In genomic region chr4:154595807-154596206, GRCh38 we compare ENCODE assay signal across 34 cellular contexts. TPM values are rescaled to one million over a fixed set of nuclear protein-coding genes. Genes with fewer than 3 reads are reported as not detected.
DNase-seq lines count a peak whose midpoint lies in the region; ATAC-seq and TF ChIP-seq lines count a peak whose summit lies in the region.
"Had no signal": no experiment of that assay in that cellular context is flagged by ENCODE, and none has a peak within 500 bp of the region (broad histone marks: within the 10 kb centered on the region; RNA-seq: fewer than 3 reads in every experiment).

No MANE protein-coding gene starts in this region.

- in situ Hi-C loops in transverse colon (cut with MboI; ENCODE audit: low pct_ligation_motif_present in 1 of 4, low pct_unique_long_range_greater_than_20kb in 1 of 4, low sequenced_read_pairs in 3 of 4), result no loop called here

- POLR2A ChIA-PET in HEK293 (lab: Yijun Ruan, JAX) (no interaction called here), WTC11 (lab: Charles Lee) (interaction anchor here (0.7 kb wide), 1 partner anchor 14 kb away, joined by 6 read pairs; no protein-coding TSS in a partner anchor)

- H3K27ac Mint-ChIP-seq in WTC11, result no peak overlapping the region
- H3K27ac Mint-ChIP-seq in activated T-cell treated with anti-CD3 and anti-CD28 coated beads, Interleukin-2, amount 50 U/mL, for 24 hours, result no peak overlapping the region
- H3K27ac Mint-ChIP-seq: activated naive CD8-positive, alpha-beta T cell treated with anti-CD3 and anti-CD28 coated beads for 36 hours; IgD-negative memory B cell had no signal

- H3K9me3 Mint-ChIP-seq in WTC11, result no peaks in the 10 kb centered on the region
- no peaks in the 10 kb centered on the region for H3K9me3 Mint-ChIP-seq in activated T-cell treated with anti-CD3 and anti-CD28 coated beads, Interleukin-2, amount 50 U/mL, for 24 hours
- H3K9me3 Mint-ChIP-seq: activated naive CD8-positive, alpha-beta T cell treated with anti-CD3 and anti-CD28 coated beads for 36 hours had no signal

- H3K36me3 ChIP-seq in HEK293 (ENCODE audit: control insufficient read depth in 2 of 2, insufficient read depth in 1 of 2, low read length in 2 of 2) (no peaks in the 10 kb centered on the region), mesenchymal stem cell (ENCODE audit: control insufficient read depth in 1 of 2, insufficient read depth in 2 of 2, low read depth in 1 of 2, low read length in 2 of 2) (no peaks in the 10 kb centered on the region), mucosa of descending colon (ENCODE audit: low read depth) (no peaks in the 10 kb centered on the region), transverse colon (no peaks in the 10 kb centered on the region)
- H3K36me3 ChIP-seq: BLaER1, heart right ventricle, pancreas, suprapubic skin had no signal

- H2BK15ac ChIP-seq in mesenchymal stem cell (ENCODE audit: low read depth, poor library complexity, severe bottlenecking), result no peak overlapping the region

- no peak overlapping the region for H3K4me3 Mint-ChIP-seq in WTC11
- no peak overlapping the region for H3K4me3 Mint-ChIP-seq in activated T-cell treated with anti-CD3 and anti-CD28 coated beads, Interleukin-2, amount 50 U/mL, for 24 hours
- H3K4me3 Mint-ChIP-seq: activated naive CD8-positive, alpha-beta T cell treated with anti-CD3 and anti-CD28 coated beads for 36 hours; IgD-negative memory B cell had no signal

- H3K27me3 ChIP-seq in mesenchymal stem cell (ENCODE audit: control insufficient read depth in 1 of 2, insufficient read depth in 1 of 2, low read length in 2 of 2) (peaks cover 0 to under 1% of the 10 kb centered on the region in 2 experiments), transverse colon (no peaks in the 10 kb centered on the region)
- H3K27me3 ChIP-seq: BLaER1, suprapubic skin had no signal

- ATAC-seq in WTC11 (no peak), mucosa of descending colon (no peak)
- ATAC-seq: heart right ventricle, pancreas had no signal

- no peak overlapping the region for H2AK5ac ChIP-seq in mesenchymal stem cell (ENCODE audit: low read length, severe bottlenecking)

- TF ChIP-seq POLR2A in transverse colon (IDR thresholded peaks at IDR 0.05), result no peak

- no peak overlapping the region for H3K27ac ChIP-seq in HEK293 (ENCODE audit: extremely low read depth, low read depth, low read length)
- no peak overlapping the region for H3K27ac ChIP-seq in mesenchymal stem cell (ENCODE audit: low read length, poor library complexity, severe bottlenecking)
- no peak overlapping the region for H3K27ac ChIP-seq in transverse colon
- H3K27ac ChIP-seq: BLaER1, heart right ventricle, pancreas, PC-9, suprapubic skin had no signal

- H2BK120ac ChIP-seq in mesenchymal stem cell (ENCODE audit: low read depth, low read length), result no peak overlapping the region

- H4K8ac ChIP-seq in mesenchymal stem cell (ENCODE audit: low read length), result no peak overlapping the region

- H2BK12ac ChIP-seq in mesenchymal stem cell (ENCODE audit: low read length in 2 of 2), result no peak overlapping the region

- no peaks in the 10 kb centered on the region for H3K36me3 Mint-ChIP-seq in WTC11
- H3K36me3 Mint-ChIP-seq in activated T-cell treated with anti-CD3 and anti-CD28 coated beads, Interleukin-2, amount 50 U/mL, for 24 hours (ENCODE audit: low read depth), result no peaks in the 10 kb centered on the region
- H3K36me3 Mint-ChIP-seq: activated naive CD8-positive, alpha-beta T cell treated with anti-CD3 and anti-CD28 coated beads for 36 hours; IgD-negative memory B cell had no signal

- H3K18ac ChIP-seq in mesenchymal stem cell (ENCODE audit: low read depth in 1 of 2, low read length in 2 of 2), result no peak overlapping the region

- no peak for DNase-seq in WTC11 (ENCODE audit: low spot score)
- DNase-seq in fibroblast of villous mesenchyme (ENCODE audit: low read depth), result peak; percentile 44
- peak; percentile 3 for DNase-seq in mesenchymal stem cell
- no peak for DNase-seq in mucosa of descending colon
- DNase-seq in transverse colon, result no peak
- DNase-seq in hippocampal formation (lab: John Stamatoyannopoulos, UW), result no peak
- no peak for DNase-seq in activated T-cell treated with anti-CD3 and anti-CD28 coated beads, Interleukin-2, amount 50 U/mL, for 24 hours
- DNase-seq: activated CD4-positive, alpha-beta T cell treated with anti-CD3 and anti-CD28 coated beads for 48 hours; activated effector memory CD4-positive, alpha-beta T cell treated with anti-CD3 and anti-CD28 coated beads, Interleukin-2, amount 50 U/mL, for 16 hours; activated naive CD8-positive, alpha-beta T cell treated with anti-CD3 and anti-CD28 coated beads for 36 hours; aorta; cortex of kidney; DMS153; effector memory CD4-positive, alpha-beta T cell; erythroblast; foreskin melanocyte; heart right ventricle; NCI-H1048; NCI-H2171; NCI-H524; pancreas; retina; Right ventricle myocardium superior; small intestine; stimulated activated naive CD4-positive, alpha-beta T cell; T-helper 9 cell had no signal

- no peak overlapping the region for H2BK5ac ChIP-seq in mesenchymal stem cell (ENCODE audit: low read depth, low read length, poor library complexity, severe bottlenecking)

- no peaks in the 10 kb centered on the region for H3K27me3 Mint-ChIP-seq in WTC11 (ENCODE audit: low read depth)
- peaks cover 20% of the 10 kb centered on the region for H3K27me3 Mint-ChIP-seq in activated T-cell treated with anti-CD3 and anti-CD28 coated beads, Interleukin-2, amount 50 U/mL, for 24 hours
- H3K27me3 Mint-ChIP-seq: IgD-negative memory B cell had no signal

- H3K4me1 Mint-ChIP-seq in WTC11, result no peaks in the 10 kb centered on the region; the same call in 1 of the 2 replicates
- H3K4me1 Mint-ChIP-seq in activated T-cell treated with anti-CD3 and anti-CD28 coated beads, Interleukin-2, amount 50 U/mL, for 24 hours (ENCODE audit: low read depth), result peaks cover under 1% of the 10 kb centered on the region
- H3K4me1 Mint-ChIP-seq: activated naive CD8-positive, alpha-beta T cell treated with anti-CD3 and anti-CD28 coated beads for 36 hours; IgD-negative memory B cell had no signal

- H3K4ac ChIP-seq in mesenchymal stem cell (ENCODE audit: low read depth in 1 of 2, low read length in 2 of 2), result no peak overlapping the region

- H3K4me3 ChIP-seq in HEK293 (ENCODE audit: low read depth, low read length), result no peak overlapping the region
- H3K4me3 ChIP-seq in fibroblast of villous mesenchyme (ENCODE audit: low read depth, low read length), result no peak overlapping the region
- H3K4me3 ChIP-seq in mesenchymal stem cell (ENCODE audit: insufficient read depth in 1 of 2, low read depth in 1 of 2, low read length in 2 of 2), result no peak overlapping the region
- H3K4me3 ChIP-seq in mucosa of descending colon, result no peak overlapping the region
- no peak overlapping the region for H3K4me3 ChIP-seq in transverse colon
- H3K4me3 ChIP-seq: BLaER1, heart right ventricle, pancreas, PC-9, suprapubic skin had no signal

- H3K4me2 ChIP-seq in mesenchymal stem cell (ENCODE audit: low read length, poor library complexity, severe bottlenecking), result no peak overlapping the region
- H3K4me2 ChIP-seq: BLaER1, PC-9 had no signal

- H4K91ac ChIP-seq in mesenchymal stem cell (ENCODE audit: low read length), result no peak overlapping the region

- TF ChIP-seq EP300 in transverse colon (IDR thresholded peaks at IDR 0.05; ENCODE audit: low read depth), result no peak

- no peak overlapping the region for H3K23ac ChIP-seq in mesenchymal stem cell (ENCODE audit: low read length in 2 of 2)

- no peaks in the 10 kb centered on the region for H3K9me3 ChIP-seq in HEK293 (ENCODE audit: control insufficient read depth, insufficient read depth, low read depth, low read length)
- no peaks in the 10 kb centered on the region for H3K9me3 ChIP-seq in mesenchymal stem cell (ENCODE audit: control insufficient read depth, low read length)
- no peaks in the 10 kb centered on the region for H3K9me3 ChIP-seq in mucosa of descending colon
- H3K9me3 ChIP-seq in transverse colon, result no peaks in the 10 kb centered on the region
- H3K9me3 ChIP-seq: BLaER1, heart right ventricle, pancreas, suprapubic skin had no signal

- intact Hi-C loops in mucosa of descending colon (cut with DNase I, micrococcal nuclease), result no loop called here
- intact Hi-C loops in transverse colon (cut with DNase I; ENCODE audit: low total_unique reads), result no loop called here

- CTCF ChIA-PET in HEK293 (lab: Yijun Ruan, JAX), result interaction anchor here (0.8 to 1.9 kb wide), 3 partner anchors 23 to 42 kb away, joined by 3 to 7 read pairs (median 7); no protein-coding TSS in a partner anchor
- CTCF ChIA-PET in WTC11 (lab: Charles Lee), result interaction anchor here (0.6 to 3.2 kb wide), 3 partner anchors 10 to 23 kb away, joined by 3 to 16 read pairs (median 4); no protein-coding TSS in a partner anchor

- TF ChIP-seq CTCF in HEK293 (tag by site-specific recombination; IDR thresholded peaks at IDR 0.05) (no peak), WTC11 (IDR thresholded peaks at IDR 0.05) (no peak), fibroblast of villous mesenchyme (IDR thresholded peaks at IDR 0.05; ENCODE audit: insufficient read depth, low read depth, low read length) (no peak), mucosa of descending colon (IDR thresholded peaks at IDR 0.05) (no peak), transverse colon (IDR thresholded peaks at IDR 0.05) (no peak)

- H3K79me1 ChIP-seq in mesenchymal stem cell (replicated peaks; ENCODE audit: low read length, poor library complexity, severe bottlenecking), result no peaks in the 10 kb centered on the region

- H3K9ac ChIP-seq in mesenchymal stem cell (ENCODE audit: low read length), result no peak overlapping the region
- H3K9ac ChIP-seq: BLaER1 had no signal

- H3K4me1 ChIP-seq in HEK293 (ENCODE audit: control insufficient read depth, insufficient read depth, low read length) (no peaks in the 10 kb centered on the region), mesenchymal stem cell (ENCODE audit: control insufficient read depth, insufficient read depth, low read depth, low read length) (peaks cover 1% of the 10 kb centered on the region), mucosa of descending colon (ENCODE audit: low read depth) (peaks cover 2% of the 10 kb centered on the region), transverse colon (peaks cover 0 to 5% (median 0%) of the 10 kb centered on the region in 4 donors)
- H3K4me1 ChIP-seq: BLaER1, heart right ventricle, pancreas, suprapubic skin had no signal

- H3K14ac ChIP-seq in mesenchymal stem cell (ENCODE audit: low read length in 2 of 2), result no peak overlapping the region

- no peak overlapping the region for H2AFZ ChIP-seq in mesenchymal stem cell (ENCODE audit: low read depth, low read length)
- H2AFZ ChIP-seq: PC-9 had no signal

RNA-seq across cellular contexts. Expression of gene FGA, which starts 5.3 kb away (rescaled TPM):
- total RNA-seq in WTC11 (2021) (3.2 to 5.9 TPM (median 3.4 TPM) in 3 replicates), fibroblast of villous mesenchyme (not detected in 2 replicates), mucosa of descending colon (under 1 TPM in 1 of 3 donors, not detected in 2; 0.84 TPM), transverse colon (not detected)
- not detected for polyA plus RNA-seq in mesenchymal stem cell (2013, experiment 1 of 2)
- polyA plus RNA-seq in mesenchymal stem cell (2013, experiment 2 of 2), result not detected
- total RNA-seq: activated naive CD8-positive, alpha-beta T cell treated with anti-CD3 and anti-CD28 coated beads for 36 hours; aorta; cardiac septum; G401; PC-9 had no signal
- polyA plus RNA-seq: IgD-negative memory B cell, neural cell had no signal

RNA-seq across cellular contexts. Expression of gene FGG, which starts 16.6 kb away (rescaled TPM):
- 2.3 to 3.0 TPM (median 2.4 TPM) in 3 replicates for total RNA-seq in WTC11 (2021)
- total RNA-seq in fibroblast of villous mesenchyme, result not detected in 2 replicates
- not detected for polyA plus RNA-seq in mesenchymal stem cell (2013, experiment 1 of 2)
- not detected for polyA plus RNA-seq in mesenchymal stem cell (2013, experiment 2 of 2)
- total RNA-seq in mucosa of descending colon, result under 1 TPM in 1 of 3 donors, not detected in 2; 0.69 TPM
- not detected for total RNA-seq in transverse colon
- total RNA-seq: activated naive CD8-positive, alpha-beta T cell treated with anti-CD3 and anti-CD28 coated beads for 36 hours; cardiac septum; G401; PC-9; Right ventricle myocardium superior had no signal
- polyA plus RNA-seq: heart right ventricle, IgD-negative memory B cell, neural cell had no signal

RNA-seq across cellular contexts. Expression of gene FGB, which starts 33.0 kb away (rescaled TPM):
- total RNA-seq in WTC11 (2021), result 2.0 to 3.5 TPM (median 2.3 TPM) in 3 replicates
- not detected in 2 replicates for total RNA-seq in fibroblast of villous mesenchyme
- not detected for polyA plus RNA-seq in mesenchymal stem cell (2013, experiment 1 of 2)
- not detected for polyA plus RNA-seq in mesenchymal stem cell (2013, experiment 2 of 2)
- total RNA-seq in mucosa of descending colon, result 1 to 10 TPM in 1 of 3 donors, under 1 TPM in 1, not detected in 1; 0.63 to 1.0 TPM
- not detected for total RNA-seq in transverse colon
- total RNA-seq: activated naive CD8-positive, alpha-beta T cell treated with anti-CD3 and anti-CD28 coated beads for 36 hours; aorta; cardiac septum; G401; PC-9 had no signal
- polyA plus RNA-seq: heart right ventricle, IgD-negative memory B cell, neural cell had no signal

RNA-seq across cellular contexts. Expression of gene PLRG1, which starts 45.6 kb away (rescaled TPM):
- total RNA-seq in WTC11 (2021), result 76.3 to 84.8 TPM (median 78.3 TPM) in 3 replicates
- 64.4 and 82.0 TPM in 2 replicates for total RNA-seq in fibroblast of villous mesenchyme
- polyA plus RNA-seq in mesenchymal stem cell (2013, experiment 1 of 2), result 74.0 TPM
- 76.4 TPM for polyA plus RNA-seq in mesenchymal stem cell (2013, experiment 2 of 2)
- total RNA-seq in mucosa of descending colon, result 10 to 100 TPM; 58.1 to 69.4 (median 63.1) TPM
- total RNA-seq in transverse colon, result 10 to 100 TPM; 22.5 to 48.2 (median 42.9) TPM

Comparison
In these comparisons a context has a peak if more than half of its experiments do, and no peak if none do; other contexts are left out.
1. DNase-seq: peak in fibroblast of villous mesenchyme (single experiment) and mesenchymal stem cell (single experiment); none in WTC11 (single experiment), mucosa of descending colon (0 of 3), transverse colon (single experiment), hippocampal formation (0 of 2) and activated T-cell treated with anti-CD3 and anti-CD28 coated beads, Interleukin-2, amount 50 U/mL, for 24 hours (single experiment).